In genomic region chr5:113487779-113488644, GRCh38 we compare ENCODE assay signal across 1 cellular context.
TF ChIP-seq lines count a peak whose summit lies in the region.

Gene MCC, minus strand, starts transcription at chr5:113488453.

TF ChIP-seq in HepG2, 621 proteins besides CTCF, POLR2A, EP300 and RAD21 (continued from another document and continues in another):
- TF ChIP-seq ZNF33A (CRISPR knock-in tag; IDR thresholded peaks at IDR 0.05; ENCODE audit: borderline replicate concordance), result no peak
- TF ChIP-seq ZGPAT (CRISPR knock-in tag; IDR thresholded peaks at IDR 0.05), result peak; percentile 48; the same call in 1 of the 2 replicates
- TF ChIP-seq NBN (conservative IDR thresholded peaks at IDR 0.05), result no peak
- TF ChIP-seq REL (CRISPR knock-in tag; conservative IDR thresholded peaks at IDR 0.05), result 0 out of 2 replicates have a peak, but pooled peaks have one; percentile 48
- 0 out of 2 replicates have a peak, but pooled peaks have one; percentile 23 for TF ChIP-seq ATF2 (CRISPR knock-in tag; IDR thresholded peaks at IDR 0.05)
- peak; percentile 69; the same call in 1 of the 2 replicates for TF ChIP-seq ZHX2 (IDR thresholded peaks at IDR 0.05; ENCODE audit: low read depth)
- no peak for TF ChIP-seq ZHX2 (CRISPR knock-in tag; IDR thresholded peaks at IDR 0.05; ENCODE audit: borderline replicate concordance)
- TF ChIP-seq ZNF775 (CRISPR knock-in tag; IDR thresholded peaks at IDR 0.05; ENCODE audit: borderline replicate concordance), result no peak
- TF ChIP-seq ZNF749 (CRISPR knock-in tag; IDR thresholded peaks at IDR 0.05; ENCODE audit: borderline replicate concordance), result no peak
- TF ChIP-seq ZNF468 (CRISPR knock-in tag; IDR thresholded peaks at IDR 0.05), result no peak
- peak; percentile 78; the same call in 1 of the 2 replicates for TF ChIP-seq TOPORS (CRISPR knock-in tag; IDR thresholded peaks at IDR 0.05)
- 0 out of 2 replicates have a peak, but pooled peaks have one; percentile 52 for TF ChIP-seq KDM3A (CRISPR knock-in tag; IDR thresholded peaks at IDR 0.05; ENCODE audit: low read depth)
- no peak for TF ChIP-seq ZNF768 (CRISPR knock-in tag; IDR thresholded peaks at IDR 0.05)
- no peak for TF ChIP-seq HBP1 (CRISPR knock-in tag; IDR thresholded peaks at IDR 0.05; ENCODE audit: low read depth)
- TF ChIP-seq ETV6 (CRISPR knock-in tag; conservative IDR thresholded peaks at IDR 0.05), result no peak
- TF ChIP-seq TBX2 (CRISPR knock-in tag; IDR thresholded peaks at IDR 0.05; ENCODE audit: borderline replicate concordance), result 0 out of 2 replicates have a peak, but pooled peaks have one; percentile 26
- peak; percentile 85 for TF ChIP-seq YY1 (IDR thresholded peaks at IDR 0.05; ENCODE audit: insufficient read depth, insufficient replicate concordance, low read depth, low read length)
- peak; percentile 49; the same call in 1 of the 2 replicates for TF ChIP-seq ZNF574 (CRISPR knock-in tag; IDR thresholded peaks at IDR 0.05)
- TF ChIP-seq ZNF781 (CRISPR knock-in tag; IDR thresholded peaks at IDR 0.05; ENCODE audit: borderline replicate concordance, not compliant biosample characterization), result no peak
- TF ChIP-seq ZBTB4 (CRISPR knock-in tag; IDR thresholded peaks at IDR 0.05; ENCODE audit: borderline replicate concordance), result no peak
- TF ChIP-seq ZNF616 (CRISPR knock-in tag; IDR thresholded peaks at IDR 0.05; ENCODE audit: low read depth), result 0 out of 2 replicates have a peak, but pooled peaks have one; percentile 25
- no peak for TF ChIP-seq ZFP90 (CRISPR knock-in tag; IDR thresholded peaks at IDR 0.05; ENCODE audit: borderline replicate concordance)
- peak; percentile 78 for TF ChIP-seq ZNF687 (CRISPR knock-in tag; IDR thresholded peaks at IDR 0.05)
- no peak for TF ChIP-seq FOXP4 (CRISPR knock-in tag; IDR thresholded peaks at IDR 0.05)
- 0 out of 2 replicates have a peak, but pooled peaks have one; percentile 32 for TF ChIP-seq IRF2 (CRISPR knock-in tag; IDR thresholded peaks at IDR 0.05)
- TF ChIP-seq CBX5 (CRISPR knock-in tag; IDR thresholded peaks at IDR 0.05; ENCODE audit: borderline replicate concordance), result peak; percentile 27; the same call in 1 of the 2 replicates
- TF ChIP-seq ZNF432 (CRISPR knock-in tag; IDR thresholded peaks at IDR 0.05; ENCODE audit: borderline replicate concordance), result no peak
- no peak for TF ChIP-seq NR3C1 (CRISPR knock-in tag; IDR thresholded peaks at IDR 0.05)
- TF ChIP-seq PBX2 (CRISPR knock-in tag; IDR thresholded peaks at IDR 0.05), result no peak
